ENCODE assay signal across 21 cellular contexts in genomic region chr11:36092314-36093030, GRCh38.
DNase-seq lines count a peak whose midpoint lies in the region; ATAC-seq, FAIRE-seq and TF ChIP-seq lines count a peak whose summit lies in the region.
"Had no signal": no experiment of that assay in that cellular context is flagged by ENCODE, and none has a peak within 500 bp of the region (broad histone marks: within the 10 kb centered on the region; RNA-seq: fewer than 3 reads in every experiment).

No MANE protein-coding gene starts in this region.

- H3K27me3 ChIP-seq in breast epithelium (no peaks in the 10 kb centered on the region), K562 (ENCODE audit: control insufficient read depth in 2 of 2, insufficient read depth in 2 of 2, low read length in 2 of 2) (no peaks in the 10 kb centered on the region)
- H3K27me3 ChIP-seq: gastrocnemius medialis had no signal

- no peaks in the 10 kb centered on the region for H3K27me3 Mint-ChIP-seq in MCF 10A (ENCODE audit: insufficient read depth, unreplicated experiment)
- H3K27me3 Mint-ChIP-seq in T-helper 2 cell treated with Interferon-gamma antibody and Interleukin-4, amounts not matched to agents 5 μg/mL and 100 μg/mL, for 36 hours (ENCODE audit: low read depth): peaks cover 24% of the 10 kb centered on the region

- DNase-seq in MCF 10A (ENCODE audit: unreplicated experiment) (no peak), breast epithelium (ENCODE audit: low spot score in 2 of 2) (no peak), K562 (ENCODE audit: extremely low read depth in 1 of 4, low spot score in 3 of 4) (peak in 1 of 4 experiments; percentile 57), iris pigment epithelial cell (ENCODE audit: low read depth) (peak; percentile 60)
- DNase-seq in T-helper 2 cell treated with Interferon-gamma antibody and Interleukin-4, amounts not matched to agents 5 μg/mL and 100 μg/mL, for 36 hours (ENCODE audit: low spot score): no peak
- DNase-seq in stimulated activated CD4-positive, alpha-beta T cell treated with anti-CD3 and anti-CD28 coated beads, Interleukin-4, amount 100 ng/mL, for 4 hours: no peak
- DNase-seq: 8988T; activated T-cell treated with anti-CD3 and anti-CD28 coated beads for 4 hours; Caco-2; central memory CD4-positive, alpha-beta T cell; gastrocnemius medialis; left ventricle myocardium superior; NCI-H1436; NCI-H2171; NCI-H748 treated with DMSO at 0.1 percent for 48 hours; SHP77 had no signal

- peak overlapping the region; percentile 49 for H3K27ac Mint-ChIP-seq in MCF 10A (ENCODE audit: low read depth, unreplicated experiment)
- H3K27ac Mint-ChIP-seq in T-helper 2 cell treated with Interferon-gamma antibody and Interleukin-4, amounts not matched to agents 5 μg/mL and 100 μg/mL, for 36 hours: no peak overlapping the region

- in situ Hi-C loops in K562 (cut with MboI): no loop called here

- ATAC-seq in K562: peak; percentile 39
- ATAC-seq in esophagus mucosa: no peak
- ATAC-seq in GM18505 (IDR thresholded peaks at IDR 0.05; ENCODE audit: unreplicated experiment): no peak
- ATAC-seq: gastrocnemius medialis, HepG2, left ventricle myocardium superior had no signal

- H3K4me1 Mint-ChIP-seq in MCF 10A (ENCODE audit: insufficient read depth, unreplicated experiment): peaks cover 6% of the 10 kb centered on the region
- H3K4me1 Mint-ChIP-seq in T-helper 2 cell treated with Interferon-gamma antibody and Interleukin-4, amounts not matched to agents 5 μg/mL and 100 μg/mL, for 36 hours (ENCODE audit: low read depth): peaks cover 25% of the 10 kb centered on the region

- 3% methylated on average over 3 of the region's 4 CpGs for WGBS in K562 (ENCODE audit: insufficient coverage, low coverage, missing lambda C conversion rate)

- no peaks in the 10 kb centered on the region for H3K4me1 ChIP-seq in breast epithelium
- H3K4me1 ChIP-seq in K562 (replicated peaks in 1 of 2; ENCODE audit: control insufficient read depth in 2 of 2, insufficient read depth in 2 of 2, low read length in 2 of 2): peaks cover 13 to 38% of the 10 kb centered on the region in 2 experiments
- H3K4me1 ChIP-seq: Caco-2, gastrocnemius medialis had no signal

- no peak for TF ChIP-seq RAD21 in K562 (CRISPR knock-in tag; conservative IDR thresholded peaks at IDR 0.05 in 1 of 2, IDR thresholded peaks at IDR 0.05 in 1 of 2)

- no peaks in the 10 kb centered on the region for H3K36me3 ChIP-seq in breast epithelium
- 0 out of 3 replicates have a peak, but pooled peaks cover 4% of the 10 kb centered on the region for H3K36me3 ChIP-seq in K562 (ENCODE audit: control insufficient read depth, insufficient read depth, low read length)
- H3K36me3 ChIP-seq: gastrocnemius medialis, neutrophil had no signal

- H3K4me2 ChIP-seq in K562 (ENCODE audit: insufficient read depth, low read length): peak overlapping the region; percentile 27

- FAIRE-seq in K562 (lab: Jason Lieb, UNC): peak; percentile 44
- FAIRE-seq: HepG2, urothelium cell line had no signal

- peak overlapping the region in 1 of 2 experiments; percentile 5; a peak in 1 of 4 replicates for H3K9ac ChIP-seq in K562 (ENCODE audit: insufficient read depth in 1 of 2, low read depth in 2 of 2, low read length in 2 of 2)

- H3K4me3 ChIP-seq in breast epithelium (no peak overlapping the region), K562 (no peak overlapping the region)
- H3K4me3 ChIP-seq: gastrocnemius medialis had no signal

- H3K9me3 ChIP-seq in breast epithelium: peaks cover 0 to 4% of the 10 kb centered on the region in 2 donors
- peaks cover 10% of the 10 kb centered on the region for H3K9me3 ChIP-seq in K562 (replicated peaks; ENCODE audit: control insufficient read depth, insufficient read depth, low read depth, low read length)
- H3K9me3 ChIP-seq: neutrophil had no signal

- peaks cover 73% of the 10 kb centered on the region for H3K36me3 Mint-ChIP-seq in MCF 10A (ENCODE audit: insufficient read depth, unreplicated experiment)
- H3K36me3 Mint-ChIP-seq in T-helper 2 cell treated with Interferon-gamma antibody and Interleukin-4, amounts not matched to agents 5 μg/mL and 100 μg/mL, for 36 hours (ENCODE audit: low read depth): peaks cover 2% of the 10 kb centered on the region

- H3K9me1 ChIP-seq in K562 (ENCODE audit: control insufficient read depth, insufficient read depth, low read length): no peaks in the 10 kb centered on the region

- BruUV-seq in MCF 10A (replicated peaks; lab: Mats Ljungman, UMichigan): no TSS peak
- no TSS peak for BruUV-seq in K562 (replicated peaks; lab: Mats Ljungman, UMichigan)

- no peak for TF ChIP-seq POLR2A in breast epithelium (IDR thresholded peaks at IDR 0.05)
- no peak for TF ChIP-seq POLR2A in K562 (conservative IDR thresholded peaks at IDR 0.05)
- TF ChIP-seq POLR2A in GM18505 (IDR thresholded peaks at IDR 0.05; ENCODE audit: borderline replicate concordance, extremely low read depth, insufficient read depth, insufficient read length): no peak

- peak overlapping the region; percentile 12; the same call in 1 of the 2 replicates for H2AFZ ChIP-seq in K562 (ENCODE audit: low read depth, low read length)

- H3K27ac ChIP-seq in breast epithelium: no peak overlapping the region
- H3K27ac ChIP-seq in K562 (ENCODE audit: extremely low read depth, low read depth, low read length): peak overlapping the region; percentile 45; the same call in 2 of the 3 replicates
- H3K27ac ChIP-seq: gastrocnemius medialis, neutrophil had no signal

- peak; percentile 66 for TF ChIP-seq EP300 in K562 (IDR thresholded peaks at IDR 0.05; ENCODE audit: low read length)

- no peaks in the 10 kb centered on the region for H4K20me1 ChIP-seq in K562 (replicated peaks; ENCODE audit: control insufficient read depth, insufficient read depth, low read length)

- POLR2A ChIA-PET in MCF 10A (lab: Yijun Ruan, JAX) (no interaction called here), K562 (lab: Yijun Ruan, JAX) (interaction anchor here (1.5 kb wide), 1 partner anchor 9 kb away, joined by 8 read pairs; no protein-coding TSS in a partner anchor)

- CTCF ChIA-PET in MCF 10A (lab: Yijun Ruan, JAX) (interaction anchor here (0.5 kb wide), 1 partner anchor 24 kb away, joined by 3 read pairs; no protein-coding TSS in a partner anchor), K562 (lab: Yijun Ruan, JAX; ENCODE audit: low intra/inter-chr PET ratio) (no interaction called here)

- intact Hi-C loops in MCF 10A (cut with micrococcal nuclease) (no loop called here), breast epithelium (cut with DNase I; ENCODE audit: low total_unique reads) (no loop called here), K562 (cut with micrococcal nuclease) (no loop called here)

- H3K9me3 Mint-ChIP-seq in MCF 10A (ENCODE audit: unreplicated experiment): no peaks in the 10 kb centered on the region
- H3K9me3 Mint-ChIP-seq in T-helper 2 cell treated with Interferon-gamma antibody and Interleukin-4, amounts not matched to agents 5 μg/mL and 100 μg/mL, for 36 hours: peaks cover 12% of the 10 kb centered on the region

- H3K4me3 Mint-ChIP-seq in MCF 10A (ENCODE audit: unreplicated experiment): no peak overlapping the region
- H3K4me3 Mint-ChIP-seq in T-helper 2 cell treated with Interferon-gamma antibody and Interleukin-4, amounts not matched to agents 5 μg/mL and 100 μg/mL, for 36 hours: no peak overlapping the region

- TF ChIP-seq CTCF in MCF 10A (IDR thresholded peaks at IDR 0.05; ENCODE audit: unreplicated experiment) (no peak), breast epithelium (IDR thresholded peaks at IDR 0.05) (no peak), K562 (IDR thresholded peaks at IDR 0.05 in 2 of 3, conservative IDR thresholded peaks at IDR 0.05 in 1 of 3; ENCODE audit: insufficient read depth in 2 of 3, low read depth in 1 of 3, low read length in 3 of 3) (no peak)

- no peaks in the 10 kb centered on the region for H3K79me2 ChIP-seq in K562 (ENCODE audit: control insufficient read depth, insufficient read depth, low read length)

TF ChIP-seq in K562, 482 proteins besides CTCF, POLR2A, EP300 and RAD21 (continues in another document):
- peak; percentile 79 for TF ChIP-seq SMARCA4 (IDR thresholded peaks at IDR 0.05)
- no peak for TF ChIP-seq ZNF77 (CRISPR knock-in tag; IDR thresholded peaks at IDR 0.05)
- TF ChIP-seq HDAC2 (IDR thresholded peaks at IDR 0.05): peak; percentile 67; the same call in 1 of the 2 replicates
- no peak for TF ChIP-seq ZNF699 (CRISPR knock-in tag; IDR thresholded peaks at IDR 0.05; ENCODE audit: insufficient replicate concordance)
- no peak for TF ChIP-seq E2F8 (IDR thresholded peaks at IDR 0.05; ENCODE audit: low read depth, partially characterized antibody)
- no peak for TF ChIP-seq ZBED1 (IDR thresholded peaks at IDR 0.05)
